21 cellular contexts compared by ENCODE assay signal in genomic region chr5:6943749-6944148, GRCh38.
"Had no signal": no experiment of that assay in that cellular context is flagged by ENCODE, and none has a peak within 500 bp of the region (broad histone marks: within the 10 kb centered on the region; RNA-seq: fewer than 3 reads in every experiment).

No MANE protein-coding gene starts in this region.

- DNase-seq: activated CD8-positive, alpha-beta memory T cell treated with anti-CD3 and anti-CD28 coated beads for 24 hours; activated CD8-positive, alpha-beta memory T cell treated with anti-CD3 and anti-CD28 coated beads, Interleukin-2, amount 50 U/mL, for 4 hours; activated naive CD8-positive, alpha-beta T cell treated with anti-CD3 and anti-CD28 coated beads for 36 hours; activated T-cell treated with anti-CD3 and anti-CD28 coated beads, Interleukin-2, amount 50 U/mL, for 24 hours; heart right ventricle; kidney; naive thymus-derived CD8-positive, alpha-beta T cell; psoas muscle; stimulated activated CD4-positive, alpha-beta T cell treated with anti-CD3 and anti-CD28 coated beads, Interleukin-12 subunit alpha, Interleukin-12 subunit beta, amount 100 ng/mL, for 4 hours; stimulated activated CD4-positive, alpha-beta T cell treated with anti-CD3 and anti-CD28 coated beads, Interleukin-4, amount 100 ng/mL, for 4 hours; stimulated activated naive CD8-positive, alpha-beta T cell treated with anti-CD3 and anti-CD28 coated beads, Interleukin-15, Interleukin-2, amounts not matched to agents 100 U/mL and 50 U/mL, for 24 hours; T1000 had no signal

- H3K9me3 ChIP-seq: breast epithelium, heart right ventricle, psoas muscle, right atrium auricular region had no signal

- ATAC-seq: activated T-helper 17 cell treated with anti-CD3 and anti-CD28 coated beads, Interleukin-2, amount 50 U/mL, for 72 hours; heart right ventricle; left lobe of liver; naive thymus-derived CD8-positive, alpha-beta T cell; psoas muscle; stimulated activated naive CD8-positive, alpha-beta T cell treated with anti-CD3 and anti-CD28 coated beads, Interleukin-15, Interleukin-2, amounts not matched to agents 100 U/mL and 50 U/mL, for 24 hours; WTC11 had no signal

- H3K27ac ChIP-seq: breast epithelium, coronary artery, epithelial cell of prostate, heart right ventricle, psoas muscle, right atrium auricular region had no signal

- H3K4me3 ChIP-seq: breast epithelium, coronary artery, heart right ventricle, lung, psoas muscle, right atrium auricular region had no signal

- H3K4me1 ChIP-seq: breast epithelium, heart right ventricle, psoas muscle, right atrium auricular region had no signal

- H3K36me3 Mint-ChIP-seq: activated naive CD8-positive, alpha-beta T cell treated with anti-CD3 and anti-CD28 coated beads for 36 hours; naive thymus-derived CD8-positive, alpha-beta T cell; WTC11 had no signal

- H3K27ac Mint-ChIP-seq: activated naive CD8-positive, alpha-beta T cell treated with anti-CD3 and anti-CD28 coated beads for 36 hours; activated T-cell treated with anti-CD3 and anti-CD28 coated beads, Interleukin-2, amount 50 U/mL, for 24 hours; activated T-helper 17 cell treated with anti-CD3 and anti-CD28 coated beads, Interleukin-2, amount 50 U/mL, for 72 hours; naive thymus-derived CD8-positive, alpha-beta T cell; T-helper 1 cell treated with Interleukin-12 subunit alpha and Interleukin-12 subunit beta and Interleukin-4 antibody, amounts not matched to agents 30 μg/mL and 1 μg/mL, for 36 hours; WTC11 had no signal

- H3K9me3 Mint-ChIP-seq: activated naive CD8-positive, alpha-beta T cell treated with anti-CD3 and anti-CD28 coated beads for 36 hours; activated T-cell treated with anti-CD3 and anti-CD28 coated beads, Interleukin-2, amount 50 U/mL, for 24 hours; activated T-helper 17 cell treated with anti-CD3 and anti-CD28 coated beads, Interleukin-2, amount 50 U/mL, for 72 hours; T-helper 1 cell treated with Interleukin-12 subunit alpha and Interleukin-12 subunit beta and Interleukin-4 antibody, amounts not matched to agents 30 μg/mL and 1 μg/mL, for 36 hours; WTC11 had no signal

- H3K27me3 ChIP-seq: breast epithelium, right atrium auricular region had no signal

- H3K36me3 ChIP-seq: breast epithelium, heart right ventricle, right atrium auricular region had no signal

- H3K4me1 Mint-ChIP-seq: activated naive CD8-positive, alpha-beta T cell treated with anti-CD3 and anti-CD28 coated beads for 36 hours; activated T-helper 17 cell treated with anti-CD3 and anti-CD28 coated beads, Interleukin-2, amount 50 U/mL, for 72 hours; naive thymus-derived CD8-positive, alpha-beta T cell; WTC11 had no signal

- H3K4me3 Mint-ChIP-seq: activated naive CD8-positive, alpha-beta T cell treated with anti-CD3 and anti-CD28 coated beads for 36 hours; activated T-cell treated with anti-CD3 and anti-CD28 coated beads, Interleukin-2, amount 50 U/mL, for 24 hours; activated T-helper 17 cell treated with anti-CD3 and anti-CD28 coated beads, Interleukin-2, amount 50 U/mL, for 72 hours; naive thymus-derived CD8-positive, alpha-beta T cell; T-helper 1 cell treated with Interleukin-12 subunit alpha and Interleukin-12 subunit beta and Interleukin-4 antibody, amounts not matched to agents 30 μg/mL and 1 μg/mL, for 36 hours; WTC11 had no signal
